11 cellular contexts compared by ENCODE assay signal in genomic region chr3:3109407-3110298, GRCh38. TPM values are rescaled to one million over a fixed set of nuclear protein-coding genes. Genes with fewer than 3 reads are reported as not detected.
DNase-seq lines count a peak whose midpoint lies in the region; ATAC-seq and TF ChIP-seq lines count a peak whose summit lies in the region.
"Had no signal": no experiment of that assay in that cellular context is flagged by ENCODE, and none has a peak within 500 bp of the region (broad histone marks: within the 10 kb centered on the region; RNA-seq: fewer than 3 reads in every experiment).

No MANE protein-coding gene starts in this region.

- no peaks in the 10 kb centered on the region for H3K36me3 Mint-ChIP-seq in CD8-positive, alpha-beta T cell
- no peaks in the 10 kb centered on the region for H3K36me3 Mint-ChIP-seq in naive thymus-derived CD4-positive, alpha-beta T cell

- H3K9me3 Mint-ChIP-seq in CD8-positive, alpha-beta T cell = no peaks in the 10 kb centered on the region
- H3K9me3 Mint-ChIP-seq in naive thymus-derived CD4-positive, alpha-beta T cell = peaks cover 0 to 1% (median 0%) of the 10 kb centered on the region in 11 donors
- H3K9me3 Mint-ChIP-seq: activated T-helper 1 cell treated with anti-CD3 and anti-CD28 coated beads, Interleukin-12 subunit alpha, Interleukin-12 subunit beta, Interleukin-2, Interleukin-4 antibody, amounts not matched to agents 30 ng/mL and 10 ng/mL and 1 ng/mL, durations not matched to agents 14 hours and 24 hours and 36 hours had no signal

- peak overlapping the region; percentile 37 for H3K27ac Mint-ChIP-seq in CD8-positive, alpha-beta T cell
- no peak overlapping the region for H3K27ac Mint-ChIP-seq in naive thymus-derived CD4-positive, alpha-beta T cell
- H3K27ac Mint-ChIP-seq: activated T-helper 1 cell treated with anti-CD3 and anti-CD28 coated beads, Interleukin-12 subunit alpha, Interleukin-12 subunit beta, Interleukin-2, Interleukin-4 antibody, amounts not matched to agents 30 ng/mL and 10 ng/mL and 1 ng/mL, durations not matched to agents 14 hours and 24 hours and 36 hours had no signal

- peaks cover 5% of the 10 kb centered on the region for H3K4me1 Mint-ChIP-seq in CD8-positive, alpha-beta T cell (ENCODE audit: low read depth)
- peaks cover 0 to 6% (median 0%) of the 10 kb centered on the region in 7 donors for H3K4me1 Mint-ChIP-seq in naive thymus-derived CD4-positive, alpha-beta T cell

- CTCF ChIA-PET in CD8-positive, alpha-beta T cell (lab: Charles Lee) = no interaction called here
- CTCF ChIA-PET in naive thymus-derived CD4-positive, alpha-beta T cell (lab: Charles Lee) = no interaction called here

- H3K36me3 ChIP-seq in CD8-positive, alpha-beta T cell (ENCODE audit: insufficient read depth, low read length) = no peaks in the 10 kb centered on the region
- no peaks in the 10 kb centered on the region for H3K36me3 ChIP-seq in effector memory CD4-positive, alpha-beta T cell (ENCODE audit: control insufficient read depth, insufficient read depth, low read length)
- H3K36me3 ChIP-seq in GM23248 (ENCODE audit: low read depth) = no peaks in the 10 kb centered on the region
- no peaks in the 10 kb centered on the region for H3K36me3 ChIP-seq in naive thymus-derived CD4-positive, alpha-beta T cell (ENCODE audit: control insufficient read depth in 2 of 3, insufficient read depth in 3 of 3, low read length in 3 of 3)

- no peaks in the 10 kb centered on the region for H3F3A ChIP-seq in GM23248 (ENCODE audit: insufficient read depth)

- no peaks in the 10 kb centered on the region for H3K4me1 ChIP-seq in CD8-positive, alpha-beta T cell (ENCODE audit: insufficient read depth, low read length)
- peaks cover 4% of the 10 kb centered on the region for H3K4me1 ChIP-seq in effector memory CD4-positive, alpha-beta T cell (ENCODE audit: control insufficient read depth, insufficient read depth, low read length, poor library complexity, severe bottlenecking)
- H3K4me1 ChIP-seq in GM23248 (ENCODE audit: insufficient read depth) = no peaks in the 10 kb centered on the region
- H3K4me1 ChIP-seq in naive thymus-derived CD4-positive, alpha-beta T cell (ENCODE audit: control insufficient read depth in 2 of 2, insufficient read depth in 2 of 2, low read length in 2 of 2) = no peaks in the 10 kb centered on the region

- no peak overlapping the region for H2AFZ ChIP-seq in GM23248

- WGBS in GM23248 (ENCODE audit: low coverage in 1 of 2, low lambda C conversion rate in 2 of 2, missing lambda C conversion rate in 2 of 2), 2 experiments = 38 to 39% methylated on average over 11 of the region's 11 CpGs

- no peak for ATAC-seq in CD8-positive, alpha-beta T cell
- ATAC-seq in GM19438 (IDR thresholded peaks at IDR 0.05; ENCODE audit: low read depth, unreplicated experiment) (peak; percentile 44), HG03196 (IDR thresholded peaks at IDR 0.05; ENCODE audit: unreplicated experiment) (peak; percentile 77)
- no peak for ATAC-seq in naive thymus-derived CD4-positive, alpha-beta T cell

- in situ Hi-C loops in GM23248 (cut with MboI) = no loop called here

- no peaks in the 10 kb centered on the region for H3K79me2 ChIP-seq in GM23248 (ENCODE audit: insufficient read depth)

- intact Hi-C loops in CD8-positive, alpha-beta T cell (cut with DNase I, micrococcal nuclease) = no loop called here
- intact Hi-C loops in naive thymus-derived CD4-positive, alpha-beta T cell (cut with micrococcal nuclease) = no loop called here

- H3K27ac ChIP-seq in CD8-positive, alpha-beta T cell (ENCODE audit: low read depth, low read length) = no peak overlapping the region
- peak overlapping the region; percentile 73 for H3K27ac ChIP-seq in effector memory CD4-positive, alpha-beta T cell (ENCODE audit: insufficient read depth, low read length, poor library complexity, severe bottlenecking)
- no peak overlapping the region for H3K27ac ChIP-seq in GM23248
- no peak overlapping the region for H3K27ac ChIP-seq in naive thymus-derived CD4-positive, alpha-beta T cell (ENCODE audit: low read depth, low read length)

- no peak for DNase-seq in CD8-positive, alpha-beta T cell
- no peak for DNase-seq in effector memory CD4-positive, alpha-beta T cell
- no peak for DNase-seq in GM23248
- DNase-seq in A172 (ENCODE audit: low spot score) = no peak
- no peak for DNase-seq in naive thymus-derived CD4-positive, alpha-beta T cell
- no peak for DNase-seq in 8988T
- DNase-seq: GDM1, head of caudate nucleus had no signal

- POLR2A ChIA-PET in CD8-positive, alpha-beta T cell (lab: Charles Lee) = no interaction called here
- POLR2A ChIA-PET in naive thymus-derived CD4-positive, alpha-beta T cell (lab: Charles Lee) = no interaction called here

- no peak overlapping the region for H3K4me2 ChIP-seq in GM23248 (ENCODE audit: unreplicated experiment)

- no peaks in the 10 kb centered on the region for H3K9me2 ChIP-seq in GM23248 (ENCODE audit: insufficient read depth)

- TF ChIP-seq CTCF in CD8-positive, alpha-beta T cell (IDR thresholded peaks at IDR 0.05) = no peak

- H3K9ac ChIP-seq in GM23248 = no peak overlapping the region

- H3K27me3 Mint-ChIP-seq in CD8-positive, alpha-beta T cell (ENCODE audit: low read depth) = peaks cover 2% of the 10 kb centered on the region
- peaks cover 0 to 16% (median 9%) of the 10 kb centered on the region in 5 donors for H3K27me3 Mint-ChIP-seq in naive thymus-derived CD4-positive, alpha-beta T cell

- no peaks in the 10 kb centered on the region for H3K27me3 ChIP-seq in CD8-positive, alpha-beta T cell (ENCODE audit: insufficient read depth, low read length)
- H3K27me3 ChIP-seq in effector memory CD4-positive, alpha-beta T cell (replicated peaks; ENCODE audit: control insufficient read depth, insufficient read depth, low read length, poor library complexity, severe bottlenecking) = no peaks in the 10 kb centered on the region
- no peaks in the 10 kb centered on the region for H3K27me3 ChIP-seq in GM23248 (replicated peaks; ENCODE audit: insufficient read depth)
- H3K27me3 ChIP-seq in naive thymus-derived CD4-positive, alpha-beta T cell (ENCODE audit: control insufficient read depth in 2 of 2, insufficient read depth in 2 of 2, low read length in 2 of 2) = no peaks in the 10 kb centered on the region

- H3K4me3 Mint-ChIP-seq in CD8-positive, alpha-beta T cell = no peak overlapping the region
- peak overlapping the region in 1 of 10 donors; percentile 44 for H3K4me3 Mint-ChIP-seq in naive thymus-derived CD4-positive, alpha-beta T cell
- H3K4me3 Mint-ChIP-seq: activated T-helper 1 cell treated with anti-CD3 and anti-CD28 coated beads, Interleukin-12 subunit alpha, Interleukin-12 subunit beta, Interleukin-2, Interleukin-4 antibody, amounts not matched to agents 30 ng/mL and 10 ng/mL and 1 ng/mL, durations not matched to agents 14 hours and 24 hours and 36 hours had no signal

- no peak overlapping the region for H3K4me3 ChIP-seq in CD8-positive, alpha-beta T cell (ENCODE audit: low read depth, low read length)
- peak overlapping the region; percentile 23 for H3K4me3 ChIP-seq in effector memory CD4-positive, alpha-beta T cell (ENCODE audit: insufficient read depth, low read depth, low read length, poor library complexity, severe bottlenecking)
- H3K4me3 ChIP-seq in GM23248 = no peak overlapping the region
- H3K4me3 ChIP-seq in naive thymus-derived CD4-positive, alpha-beta T cell (ENCODE audit: low read length) = no peak overlapping the region

- no peaks in the 10 kb centered on the region for H3K9me3 ChIP-seq in CD8-positive, alpha-beta T cell (ENCODE audit: low read length)
- no peaks in the 10 kb centered on the region for H3K9me3 ChIP-seq in effector memory CD4-positive, alpha-beta T cell (ENCODE audit: control insufficient read depth, low read length)
- no peaks in the 10 kb centered on the region for H3K9me3 ChIP-seq in GM23248 (ENCODE audit: low read depth)
- no peaks in the 10 kb centered on the region for H3K9me3 ChIP-seq in naive thymus-derived CD4-positive, alpha-beta T cell (ENCODE audit: control insufficient read depth in 2 of 3, low read length in 3 of 3)

- H4K20me1 ChIP-seq in GM23248 (ENCODE audit: insufficient read depth) = no peaks in the 10 kb centered on the region

RNA-seq across cellular contexts. Expression of gene IL5RA, which starts 0.5 kb away (rescaled TPM):
- total RNA-seq in CD8-positive, alpha-beta T cell = not detected
- total RNA-seq in GM23248 (2014; rRNA removed; shearing (Covaris generic)) = not detected in 2 replicates
- polyA plus RNA-seq in GM23248 (2016; fragmentation: Nextera tagmentation; extraction: Ambion mirVana) = not detected in 2 replicates
- not detected in 2 replicates for total RNA-seq in A172 (2014; rRNA removed; shearing (Covaris generic))
- total RNA-seq in naive thymus-derived CD4-positive, alpha-beta T cell = 1 to 10 TPM in 2 of 5 experiments, not detected in 3; 1.1 to 8.7 TPM
- not detected for polyA plus RNA-seq in naive thymus-derived CD4-positive, alpha-beta T cell
- total RNA-seq: activated T-helper 1 cell treated with anti-CD3 and anti-CD28 coated beads, Interleukin-12 subunit alpha, Interleukin-12 subunit beta, Interleukin-2, Interleukin-4 antibody, amounts not matched to agents 30 ng/mL and 10 ng/mL and 1 ng/mL, durations not matched to agents 14 hours and 24 hours and 36 hours had no signal

RNA-seq across cellular contexts. Expression of gene TRNT1, which starts 17.1 kb away (rescaled TPM):
- 10 to 100 TPM; 26.0 to 26.5 TPM for total RNA-seq in CD8-positive, alpha-beta T cell
- total RNA-seq in GM23248 (2014; rRNA removed; shearing (Covaris generic)) = 14.2 and 16.6 TPM in 2 replicates
- 31.1 and 31.4 TPM in 2 replicates for polyA plus RNA-seq in GM23248 (2016; fragmentation: Nextera tagmentation; extraction: Ambion mirVana)
- total RNA-seq in A172 (2014; rRNA removed; shearing (Covaris generic)) = 27.6 and 30.3 TPM in 2 replicates
- total RNA-seq in naive thymus-derived CD4-positive, alpha-beta T cell = 10 to 100 TPM; 36.4 to 44.5 (median 38.8) TPM
- 10 to 100 TPM; 22.7 to 26.9 TPM for polyA plus RNA-seq in naive thymus-derived CD4-positive, alpha-beta T cell

Comparison
In these comparisons a context has a peak if more than half of its experiments do, and no peak if none do; other contexts are left out.
1. ATAC-seq: peak in GM19438 (single experiment) and HG03196 (single experiment); none in CD8-positive, alpha-beta T cell (single experiment) and naive thymus-derived CD4-positive, alpha-beta T cell (single experiment).